In the genomic region with DNA sequence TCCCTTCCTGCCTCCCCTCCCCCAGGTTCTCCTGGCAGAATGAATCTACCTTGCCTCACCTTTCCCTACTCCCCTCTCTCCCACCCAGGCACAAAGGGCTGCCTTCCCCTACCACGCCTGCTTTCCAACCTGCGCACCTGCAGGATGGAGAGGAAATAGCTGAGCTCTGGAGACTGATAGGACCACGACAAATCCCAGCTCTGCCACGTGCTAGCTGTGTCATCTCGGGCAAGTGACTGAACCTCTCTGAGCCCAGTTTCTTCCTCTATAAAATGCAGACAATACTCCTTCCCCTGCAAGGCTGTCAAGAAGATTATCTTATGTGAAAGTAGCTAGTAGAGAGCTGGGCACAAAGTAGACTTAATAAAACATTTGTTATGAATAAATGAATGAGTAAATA, we compare ENCODE assay signal across 22 cellular contexts.
"Had no signal": no experiment of that assay in that cellular context is flagged by ENCODE, and none has a peak within 500 bp of the region (broad histone marks: within the 10 kb centered on the region; RNA-seq: fewer than 3 reads in every experiment).

No MANE protein-coding gene starts in this region.

- H3K27me3 ChIP-seq: colonic mucosa, esophagus muscularis mucosa, suprapubic skin, transverse colon, upper lobe of right lung, uterus had no signal

- ATAC-seq: left colon; natural killer cell treated with Interleukin-12 subunit alpha and Interleukin-12 subunit beta and Interleukin-15 and Interleukin-18, amount 100 ng/mL, for 72 hours; stimulated activated naive CD8-positive, alpha-beta T cell treated with anti-CD3 and anti-CD28 coated beads, Interleukin-15, amount 100 ng/mL, for 72 hours; upper lobe of right lung had no signal

- H3K4me3 ChIP-seq: colonic mucosa, esophagus muscularis mucosa, lung, prostate gland, skin epidermis, suprapubic skin, transverse colon, upper lobe of right lung, uterus had no signal

- DNase-seq: colonic mucosa; effector CD8-positive, alpha-beta T cell; foreskin keratinocyte; immature natural killer cell; kidney glomerular epithelial cell; left colon; naive B cell; right cardiac atrium; stimulated activated CD4-positive, alpha-beta T cell treated with anti-CD3 and anti-CD28 coated beads, Interleukin-1b, Interleukin-23, amount 100 ng/mL, for 48 hours; stimulated activated CD4-positive, alpha-beta T cell treated with anti-CD3 and anti-CD28 coated beads, Interleukin-4, amount 100 ng/mL, for 1 hour; stimulated activated CD8-positive, alpha-beta memory T cell treated with anti-CD3 and anti-CD28 coated beads, Interleukin-4, amount 100 ng/mL, for 48 hours; stimulated activated naive CD4-positive, alpha-beta T cell; stimulated activated naive CD8-positive, alpha-beta T cell treated with anti-CD3 and anti-CD28 coated beads, Interleukin-15, amount 100 ng/mL, for 72 hours; transverse colon; upper lobe of right lung; uterus had no signal

- H3K27ac ChIP-seq: colonic mucosa, esophagus muscularis mucosa, foreskin keratinocyte, prostate gland, suprapubic skin, transverse colon, upper lobe of right lung, uterus had no signal

- H3K36me3 ChIP-seq: colonic mucosa, esophagus muscularis mucosa, prostate gland, suprapubic skin, transverse colon, upper lobe of right lung, uterus had no signal

- H3K4me1 ChIP-seq: colonic mucosa, foreskin keratinocyte, prostate gland, suprapubic skin, transverse colon, upper lobe of right lung, uterus had no signal

- H3K9me3 ChIP-seq: colonic mucosa, esophagus muscularis mucosa, prostate gland, suprapubic skin, transverse colon, upper lobe of right lung, uterus had no signal
